Comparison of ENCODE assay signal across 1 cellular context in genomic region chr2:112779598-112779997, GRCh38.
TF ChIP-seq lines count a peak whose summit lies in the region.

No MANE protein-coding gene starts in this region.

TF ChIP-seq in HepG2, 621 proteins besides CTCF, POLR2A, EP300 and RAD21:
- no peak for TF ChIP-seq PRDM10 (CRISPR knock-in tag; IDR thresholded peaks at IDR 0.05; ENCODE audit: low read depth)
- TF ChIP-seq MAFK (conservative IDR thresholded peaks at IDR 0.05 in 1 of 2, IDR thresholded peaks at IDR 0.05 in 1 of 2; ENCODE audit: low read length in 2 of 2), result peak; percentile 82 to 84
- TF ChIP-seq, protein P1, sequence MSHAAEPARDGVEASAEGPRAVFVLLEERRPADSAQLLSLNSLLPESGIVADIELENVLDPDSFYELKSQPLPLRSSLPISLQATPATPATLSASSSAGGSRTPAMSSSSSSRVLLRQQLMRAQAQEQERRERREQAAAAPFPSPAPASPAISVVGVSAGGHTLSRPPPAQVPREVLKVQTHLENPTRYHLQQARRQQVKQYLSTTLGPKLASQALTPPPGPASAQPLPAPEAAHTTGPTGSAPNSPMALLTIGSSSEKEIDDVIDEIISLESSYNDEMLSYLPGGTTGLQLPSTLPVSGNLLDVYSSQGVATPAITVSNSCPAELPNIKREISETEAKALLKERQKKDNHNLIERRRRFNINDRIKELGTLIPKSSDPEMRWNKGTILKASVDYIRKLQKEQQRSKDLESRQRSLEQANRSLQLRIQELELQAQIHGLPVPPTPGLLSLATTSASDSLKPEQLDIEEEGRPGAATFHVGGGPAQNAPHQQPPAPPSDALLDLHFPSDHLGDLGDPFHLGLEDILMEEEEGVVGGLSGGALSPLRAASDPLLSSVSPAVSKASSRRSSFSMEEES (CRISPR knock-in tag; IDR thresholded peaks at IDR 0.05), result no peak
- peak; percentile 80 for TF ChIP-seq MAFF (IDR thresholded peaks at IDR 0.05; ENCODE audit: low read depth, low read length)
- TF ChIP-seq HHEX (CRISPR knock-in tag; IDR thresholded peaks at IDR 0.05), result no peak
- no peak for TF ChIP-seq JDP2 (CRISPR knock-in tag; IDR thresholded peaks at IDR 0.05; ENCODE audit: borderline replicate concordance)
- no peak for TF ChIP-seq ZNF224 (CRISPR knock-in tag; IDR thresholded peaks at IDR 0.05)
- no peak for TF ChIP-seq RBM39 (IDR thresholded peaks at IDR 0.05; ENCODE audit: low read depth, low read length, poor library complexity, severe bottlenecking)
